Comparison of ENCODE assay signal across 1 cellular context in genomic region chr11:120346233-120346632, GRCh38.
TF ChIP-seq lines count a peak whose summit lies in the region.

No MANE protein-coding gene starts in this region.

TF ChIP-seq in IMR-90, 13 proteins besides CTCF, POLR2A, EP300 and RAD21:
- TF ChIP-seq CEBPB (IDR thresholded peaks at IDR 0.05; ENCODE audit: low read depth, low read length) (no peak), BHLHE40 (IDR thresholded peaks at IDR 0.05; ENCODE audit: low read depth, low read length) (no peak), RFX5 (IDR thresholded peaks at IDR 0.05; ENCODE audit: low read depth, low read length) (no peak), NFE2L2 (IDR thresholded peaks at IDR 0.05; ENCODE audit: low read depth, low read length) (no peak), FOS (IDR thresholded peaks at IDR 0.05; ENCODE audit: low read depth, low read length) (no peak), MAFK (IDR thresholded peaks at IDR 0.05; ENCODE audit: low read depth, low read length) (no peak), RCOR1 (IDR thresholded peaks at IDR 0.05; ENCODE audit: insufficient replicate concordance, low read length) (no peak), CHD1 (IDR thresholded peaks at IDR 0.05; ENCODE audit: low read depth, low read length) (no peak), MXI1 (IDR thresholded peaks at IDR 0.05; ENCODE audit: borderline replicate concordance, low read depth, low read length) (no peak), MAZ (IDR thresholded peaks at IDR 0.05; ENCODE audit: borderline replicate concordance, low read depth, low read length) (no peak), SMC3 (IDR thresholded peaks at IDR 0.05; ENCODE audit: low read depth, low read length) (no peak)
- TF ChIP-seq, protein P1, sequence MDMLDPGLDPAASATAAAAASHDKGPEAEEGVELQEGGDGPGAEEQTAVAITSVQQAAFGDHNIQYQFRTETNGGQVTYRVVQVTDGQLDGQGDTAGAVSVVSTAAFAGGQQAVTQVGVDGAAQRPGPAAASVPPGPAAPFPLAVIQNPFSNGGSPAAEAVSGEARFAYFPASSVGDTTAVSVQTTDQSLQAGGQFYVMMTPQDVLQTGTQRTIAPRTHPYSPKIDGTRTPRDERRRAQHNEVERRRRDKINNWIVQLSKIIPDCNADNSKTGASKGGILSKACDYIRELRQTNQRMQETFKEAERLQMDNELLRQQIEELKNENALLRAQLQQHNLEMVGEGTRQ (IDR thresholded peaks at IDR 0.05; ENCODE audit: low read depth, low read length), result no peak
- TF ChIP-seq, protein P2, sequence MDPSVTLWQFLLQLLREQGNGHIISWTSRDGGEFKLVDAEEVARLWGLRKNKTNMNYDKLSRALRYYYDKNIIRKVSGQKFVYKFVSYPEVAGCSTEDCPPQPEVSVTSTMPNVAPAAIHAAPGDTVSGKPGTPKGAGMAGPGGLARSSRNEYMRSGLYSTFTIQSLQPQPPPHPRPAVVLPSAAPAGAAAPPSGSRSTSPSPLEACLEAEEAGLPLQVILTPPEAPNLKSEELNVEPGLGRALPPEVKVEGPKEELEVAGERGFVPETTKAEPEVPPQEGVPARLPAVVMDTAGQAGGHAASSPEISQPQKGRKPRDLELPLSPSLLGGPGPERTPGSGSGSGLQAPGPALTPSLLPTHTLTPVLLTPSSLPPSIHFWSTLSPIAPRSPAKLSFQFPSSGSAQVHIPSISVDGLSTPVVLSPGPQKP (IDR thresholded peaks at IDR 0.05; ENCODE audit: borderline replicate concordance, low read depth, low read length), result no peak
